In genomic region chr2:210277133-210277532, GRCh38 we compare ENCODE assay signal across 29 cellular contexts. TPM values are rescaled to one million over a fixed set of nuclear protein-coding genes. Genes with fewer than 3 reads are reported as not detected.
"Had no signal": no experiment of that assay in that cellular context is flagged by ENCODE, and none has a peak within 500 bp of the region (broad histone marks: within the 10 kb centered on the region; RNA-seq: fewer than 3 reads in every experiment).

No MANE protein-coding gene starts in this region.

- H3K4me3 ChIP-seq: stomach, suprapubic skin, testis, thoracic aorta, thyroid gland, tibial artery, tibial nerve, transverse colon, upper lobe of left lung, upper lobe of right lung, uterus, vagina had no signal

- DNase-seq: stimulated activated CD4-positive, alpha-beta T cell treated with anti-CD3 and anti-CD28 coated beads, Interleukin-2, amount 100 ng/mL, for 48 hours; stimulated activated CD4-positive, alpha-beta T cell treated with anti-CD3 and anti-CD28 coated beads, Interleukin-4, amount 100 ng/mL, for 1 hour; stimulated activated CD4-positive, alpha-beta T cell treated with anti-CD3 and anti-CD28 coated beads, Interleukin-4, amount 100 ng/mL, for 24 hours; stimulated activated CD4-positive, alpha-beta T cell treated with anti-CD3 and anti-CD28 coated beads, Interleukin-4, amount 100 ng/mL, for 4 hours; stimulated activated CD8-positive, alpha-beta memory T cell treated with anti-CD3 and anti-CD28 coated beads, Interleukin-4, amount 100 ng/mL, for 48 hours; stimulated activated naive B cell treated with anti-CD40 and anti-IgM and Interleukin-4, amounts not matched to agents 10 μg/mL and 1 μg/mL and 100 μg/mL, for 72 hours; stimulated activated naive CD4-positive, alpha-beta T cell; stimulated activated naive CD4-positive, alpha-beta T cell treated with Interleukin-2 at 50 U/mL for 16 hours; stimulated activated naive CD8-positive, alpha-beta T cell treated with anti-CD3 and anti-CD28 coated beads, Interleukin-15, amount 100 ng/mL, for 72 hours; stimulated activated naive CD8-positive, alpha-beta T cell treated with anti-CD3 and anti-CD28 coated beads, Interleukin-15, Interleukin-2, amounts not matched to agents 100 U/mL and 50 U/mL, for 24 hours; stomach; substantia nigra; testis; thyroid gland; tibial artery; transverse colon; upper lobe of left lung; upper lobe of right lung; uterus had no signal

- H3K4me1 ChIP-seq: stomach, suprapubic skin, testis, thyroid gland, tibial artery, tibial nerve, transverse colon, upper lobe of left lung, upper lobe of right lung, uterus, vagina had no signal

- ATAC-seq: stimulated activated effector memory CD8-positive, alpha-beta T cell treated with anti-CD3 and anti-CD28 coated beads, Interleukin-12 subunit alpha, Interleukin-12 subunit beta, amount 100 ng/mL, for 72 hours; stimulated activated memory B cell treated with anti-CD40 and anti-IgM and Interleukin-4, amounts not matched to agents 10 μg/mL and 1 μg/mL and 100 μg/mL, for 72 hours; stimulated activated naive B cell treated with anti-CD40 and anti-IgM and Interleukin-4, amounts not matched to agents 10 μg/mL and 1 μg/mL and 100 μg/mL, for 72 hours; stimulated activated naive CD8-positive, alpha-beta T cell treated with anti-CD3 and anti-CD28 coated beads, Interleukin-15, amount 100 ng/mL, for 72 hours; stimulated activated naive CD8-positive, alpha-beta T cell treated with anti-CD3 and anti-CD28 coated beads, Interleukin-15, Interleukin-2, amounts not matched to agents 100 U/mL and 50 U/mL, for 24 hours; upper lobe of right lung had no signal

- H3K27ac ChIP-seq: stomach, suprapubic skin, testis, thoracic aorta, thyroid gland, tibial artery, tibial nerve, transverse colon, upper lobe of left lung, upper lobe of right lung, uterus, vagina had no signal

- H3K9me3 ChIP-seq: stomach, suprapubic skin, testis, thoracic aorta, thyroid gland, tibial artery, tibial nerve, transverse colon, upper lobe of left lung, upper lobe of right lung, uterus, vagina had no signal

- H3K36me3 ChIP-seq: stomach, suprapubic skin, thoracic aorta, thyroid gland, tibial artery, tibial nerve, transverse colon, upper lobe of left lung, upper lobe of right lung, uterus, vagina had no signal

- FAIRE-seq: urothelium cell line had no signal

- H3K27me3 ChIP-seq: stomach, suprapubic skin, testis, thyroid gland, tibial artery, tibial nerve, transverse colon, upper lobe of left lung, upper lobe of right lung, uterus, vagina had no signal

RNA-seq across cellular contexts. Expression of gene MYL1, which starts 37.8 kb away (rescaled TPM):
- total RNA-seq: stomach, subcutaneous adipose tissue, suprapubic skin, temporal lobe, testis, thoracic aorta, thyroid gland, tibial nerve, upper lobe of left lung, upper lobe of right lung, vagina had no signal
- polyA plus RNA-seq: urinary bladder had no signal
